ENCODE assay signal across 1 cellular context in the genomic region with DNA sequence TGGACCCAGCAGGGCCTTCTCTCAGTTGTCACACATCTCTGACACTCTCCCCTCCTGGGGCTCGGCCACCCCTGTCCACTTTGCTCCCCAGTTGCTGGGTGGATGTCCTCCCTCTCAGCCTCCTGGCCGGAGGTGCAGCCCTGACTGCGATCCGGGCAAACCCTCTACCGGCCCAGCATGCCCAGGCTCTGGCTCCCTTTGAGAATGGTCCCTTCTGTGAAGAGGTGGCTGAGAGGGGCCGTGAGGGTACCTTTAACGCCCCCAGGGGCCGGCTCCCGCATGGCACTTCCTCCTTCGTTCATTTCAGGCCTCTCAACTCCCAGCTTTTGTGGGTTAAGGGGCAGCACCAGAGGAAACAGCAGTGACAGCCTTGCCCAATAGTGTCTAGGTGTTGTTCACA.
TF ChIP-seq lines count a peak whose summit lies in the region.

No MANE protein-coding gene starts in this region.

TF ChIP-seq in H1, 55 proteins besides CTCF, POLR2A, EP300 and RAD21:
- TF ChIP-seq SP1 (IDR thresholded peaks at IDR 0.05; ENCODE audit: low read depth, low read length) (no peak), HDAC6 (IDR thresholded peaks at IDR 0.05; ENCODE audit: low read depth, low read length) (no peak), BCL11A (IDR thresholded peaks at IDR 0.05; ENCODE audit: low read depth in 2 of 2, low read length in 2 of 2) (no peak), SIRT6 (IDR thresholded peaks at IDR 0.05; ENCODE audit: low read length) (no peak), RFX5 (IDR thresholded peaks at IDR 0.05; ENCODE audit: borderline replicate concordance, low read depth, low read length) (no peak), CREB1 (IDR thresholded peaks at IDR 0.05) (no peak)
